20 cellular contexts compared by ENCODE assay signal in the genomic region with DNA sequence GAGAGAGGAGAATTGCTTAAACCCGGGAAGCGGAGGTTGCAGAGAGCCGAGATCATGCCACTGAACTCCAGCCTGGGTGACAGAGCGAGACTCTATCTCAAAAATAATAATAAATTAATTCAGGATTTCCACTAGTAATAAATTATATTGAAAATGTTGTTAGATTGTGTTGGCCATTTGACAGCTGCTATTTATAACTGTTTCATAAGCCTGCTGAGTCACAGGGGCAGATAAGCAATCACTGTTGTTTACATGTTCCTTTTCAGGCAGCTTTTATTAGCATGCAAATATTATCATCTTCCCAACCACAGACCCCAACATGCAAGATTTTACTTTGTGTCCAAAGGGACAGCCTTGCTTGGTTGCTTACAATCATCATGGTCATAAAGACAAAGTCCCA.
"Had no signal": no experiment of that assay in that cellular context is flagged by ENCODE, and none has a peak within 500 bp of the region (broad histone marks: within the 10 kb centered on the region; RNA-seq: fewer than 3 reads in every experiment).

No MANE protein-coding gene starts in this region.

- H3K4me3 ChIP-seq: gastrocnemius medialis, left ventricle myocardium inferior had no signal

- H2AFZ ChIP-seq: parathyroid adenoma had no signal

- H3K4me1 Mint-ChIP-seq: activated naive CD8-positive, alpha-beta T cell treated with anti-CD3 and anti-CD28 coated beads, Interleukin-2, amount 10 ng/mL, durations not matched to agents 7 days and 5 days; nephron had no signal

- H3K9me3 ChIP-seq: gastrocnemius medialis had no signal

- H3K27me3 Mint-ChIP-seq: activated CD4-positive, alpha-beta memory T cell treated with anti-CD3 and anti-CD28 coated beads for 36 hours; activated naive CD8-positive, alpha-beta T cell treated with anti-CD3 and anti-CD28 coated beads, Interleukin-2, amount 10 ng/mL, durations not matched to agents 7 days and 5 days had no signal

- H3K79me2 ChIP-seq: parathyroid adenoma had no signal

- H3K27ac ChIP-seq: gastrocnemius medialis, left ventricle myocardium inferior, parathyroid adenoma had no signal

- ATAC-seq: activated T-cell treated with anti-CD3 and anti-CD28 coated beads, Interleukin-2, amount 50 U/mL, for 72 hours; gastrocnemius medialis; right cardiac atrium; stimulated activated naive CD8-positive, alpha-beta T cell treated with anti-CD3 and anti-CD28 coated beads, Interleukin-15, Interleukin-2, amounts not matched to agents 100 U/mL and 50 U/mL, for 24 hours had no signal

- H3K9ac ChIP-seq: parathyroid adenoma had no signal

- H3K27me3 ChIP-seq: gastrocnemius medialis had no signal

- DNase-seq: activated CD4-positive, alpha-beta memory T cell treated with anti-CD3 and anti-CD28 coated beads for 36 hours; activated CD4-positive, alpha-beta T cell treated with anti-CD3 and anti-CD28 coated beads for 48 hours; activated CD4-positive, CD25-positive, alpha-beta regulatory T cell; activated effector memory CD4-positive, alpha-beta T cell treated with Interleukin-2 at 50 U/mL for 16 hours; activated naive CD4-positive, alpha-beta T cell treated with anti-CD3 and anti-CD28 coated beads for 36 hours; activated naive CD8-positive, alpha-beta T cell treated with anti-CD3 and anti-CD28 coated beads, Interleukin-2, amount 10 ng/mL, durations not matched to agents 7 days and 5 days; activated T-cell treated with anti-CD3 and anti-CD28 coated beads, Interleukin-2, amount 50 U/mL, for 72 hours; dermis blood vessel endothelial cell; effector CD8-positive, alpha-beta T cell; gastrocnemius medialis; hippocampal formation; left ventricle myocardium inferior; midbrain; right cardiac atrium; stimulated activated CD4-positive, alpha-beta T cell treated with anti-CD3 and anti-CD28 coated beads, Interleukin-12 subunit alpha, Interleukin-12 subunit beta, amount 100 ng/mL, for 4 hours; stimulated activated CD4-positive, alpha-beta T cell treated with anti-CD3 and anti-CD28 coated beads, Interleukin-4, amount 100 ng/mL, for 4 hours; stimulated activated naive CD8-positive, alpha-beta T cell treated with anti-CD3 and anti-CD28 coated beads, Interleukin-15, Interleukin-2, amounts not matched to agents 100 U/mL and 50 U/mL, for 24 hours had no signal

- H3K27ac Mint-ChIP-seq: activated CD4-positive, alpha-beta memory T cell treated with anti-CD3 and anti-CD28 coated beads for 36 hours; activated naive CD4-positive, alpha-beta T cell treated with anti-CD3 and anti-CD28 coated beads for 36 hours; activated naive CD8-positive, alpha-beta T cell treated with anti-CD3 and anti-CD28 coated beads, Interleukin-2, amount 10 ng/mL, durations not matched to agents 7 days and 5 days; activated T-cell treated with anti-CD3 and anti-CD28 coated beads, Interleukin-2, amount 50 U/mL, for 72 hours; nephron; T-helper 1 cell treated with Interleukin-12 subunit alpha and Interleukin-12 subunit beta and Interleukin-4 antibody, amounts not matched to agents 30 μg/mL and 1 μg/mL, for 36 hours had no signal

- H3K4me3 Mint-ChIP-seq: activated CD4-positive, alpha-beta memory T cell treated with anti-CD3 and anti-CD28 coated beads for 36 hours; activated naive CD4-positive, alpha-beta T cell treated with anti-CD3 and anti-CD28 coated beads for 36 hours; activated naive CD8-positive, alpha-beta T cell treated with anti-CD3 and anti-CD28 coated beads, Interleukin-2, amount 10 ng/mL, durations not matched to agents 7 days and 5 days; activated T-cell treated with anti-CD3 and anti-CD28 coated beads, Interleukin-2, amount 50 U/mL, for 72 hours; nephron; T-helper 1 cell treated with Interleukin-12 subunit alpha and Interleukin-12 subunit beta and Interleukin-4 antibody, amounts not matched to agents 30 μg/mL and 1 μg/mL, for 36 hours had no signal

- H3K4me1 ChIP-seq: gastrocnemius medialis, left ventricle myocardium inferior, parathyroid adenoma had no signal

- H3K36me3 ChIP-seq: gastrocnemius medialis, left ventricle myocardium inferior had no signal

- H3K36me3 Mint-ChIP-seq: activated CD4-positive, alpha-beta memory T cell treated with anti-CD3 and anti-CD28 coated beads for 36 hours; activated naive CD8-positive, alpha-beta T cell treated with anti-CD3 and anti-CD28 coated beads, Interleukin-2, amount 10 ng/mL, durations not matched to agents 7 days and 5 days had no signal
